In genomic region chr6:2744206-2744771, GRCh38 we compare ENCODE assay signal across 1 cellular context.
TF ChIP-seq lines count a peak whose summit lies in the region.

No MANE protein-coding gene starts in this region.

TF ChIP-seq in HepG2, 621 proteins besides CTCF, POLR2A, EP300 and RAD21 (continued from another document and continues in another):
- TF ChIP-seq, protein P1, sequence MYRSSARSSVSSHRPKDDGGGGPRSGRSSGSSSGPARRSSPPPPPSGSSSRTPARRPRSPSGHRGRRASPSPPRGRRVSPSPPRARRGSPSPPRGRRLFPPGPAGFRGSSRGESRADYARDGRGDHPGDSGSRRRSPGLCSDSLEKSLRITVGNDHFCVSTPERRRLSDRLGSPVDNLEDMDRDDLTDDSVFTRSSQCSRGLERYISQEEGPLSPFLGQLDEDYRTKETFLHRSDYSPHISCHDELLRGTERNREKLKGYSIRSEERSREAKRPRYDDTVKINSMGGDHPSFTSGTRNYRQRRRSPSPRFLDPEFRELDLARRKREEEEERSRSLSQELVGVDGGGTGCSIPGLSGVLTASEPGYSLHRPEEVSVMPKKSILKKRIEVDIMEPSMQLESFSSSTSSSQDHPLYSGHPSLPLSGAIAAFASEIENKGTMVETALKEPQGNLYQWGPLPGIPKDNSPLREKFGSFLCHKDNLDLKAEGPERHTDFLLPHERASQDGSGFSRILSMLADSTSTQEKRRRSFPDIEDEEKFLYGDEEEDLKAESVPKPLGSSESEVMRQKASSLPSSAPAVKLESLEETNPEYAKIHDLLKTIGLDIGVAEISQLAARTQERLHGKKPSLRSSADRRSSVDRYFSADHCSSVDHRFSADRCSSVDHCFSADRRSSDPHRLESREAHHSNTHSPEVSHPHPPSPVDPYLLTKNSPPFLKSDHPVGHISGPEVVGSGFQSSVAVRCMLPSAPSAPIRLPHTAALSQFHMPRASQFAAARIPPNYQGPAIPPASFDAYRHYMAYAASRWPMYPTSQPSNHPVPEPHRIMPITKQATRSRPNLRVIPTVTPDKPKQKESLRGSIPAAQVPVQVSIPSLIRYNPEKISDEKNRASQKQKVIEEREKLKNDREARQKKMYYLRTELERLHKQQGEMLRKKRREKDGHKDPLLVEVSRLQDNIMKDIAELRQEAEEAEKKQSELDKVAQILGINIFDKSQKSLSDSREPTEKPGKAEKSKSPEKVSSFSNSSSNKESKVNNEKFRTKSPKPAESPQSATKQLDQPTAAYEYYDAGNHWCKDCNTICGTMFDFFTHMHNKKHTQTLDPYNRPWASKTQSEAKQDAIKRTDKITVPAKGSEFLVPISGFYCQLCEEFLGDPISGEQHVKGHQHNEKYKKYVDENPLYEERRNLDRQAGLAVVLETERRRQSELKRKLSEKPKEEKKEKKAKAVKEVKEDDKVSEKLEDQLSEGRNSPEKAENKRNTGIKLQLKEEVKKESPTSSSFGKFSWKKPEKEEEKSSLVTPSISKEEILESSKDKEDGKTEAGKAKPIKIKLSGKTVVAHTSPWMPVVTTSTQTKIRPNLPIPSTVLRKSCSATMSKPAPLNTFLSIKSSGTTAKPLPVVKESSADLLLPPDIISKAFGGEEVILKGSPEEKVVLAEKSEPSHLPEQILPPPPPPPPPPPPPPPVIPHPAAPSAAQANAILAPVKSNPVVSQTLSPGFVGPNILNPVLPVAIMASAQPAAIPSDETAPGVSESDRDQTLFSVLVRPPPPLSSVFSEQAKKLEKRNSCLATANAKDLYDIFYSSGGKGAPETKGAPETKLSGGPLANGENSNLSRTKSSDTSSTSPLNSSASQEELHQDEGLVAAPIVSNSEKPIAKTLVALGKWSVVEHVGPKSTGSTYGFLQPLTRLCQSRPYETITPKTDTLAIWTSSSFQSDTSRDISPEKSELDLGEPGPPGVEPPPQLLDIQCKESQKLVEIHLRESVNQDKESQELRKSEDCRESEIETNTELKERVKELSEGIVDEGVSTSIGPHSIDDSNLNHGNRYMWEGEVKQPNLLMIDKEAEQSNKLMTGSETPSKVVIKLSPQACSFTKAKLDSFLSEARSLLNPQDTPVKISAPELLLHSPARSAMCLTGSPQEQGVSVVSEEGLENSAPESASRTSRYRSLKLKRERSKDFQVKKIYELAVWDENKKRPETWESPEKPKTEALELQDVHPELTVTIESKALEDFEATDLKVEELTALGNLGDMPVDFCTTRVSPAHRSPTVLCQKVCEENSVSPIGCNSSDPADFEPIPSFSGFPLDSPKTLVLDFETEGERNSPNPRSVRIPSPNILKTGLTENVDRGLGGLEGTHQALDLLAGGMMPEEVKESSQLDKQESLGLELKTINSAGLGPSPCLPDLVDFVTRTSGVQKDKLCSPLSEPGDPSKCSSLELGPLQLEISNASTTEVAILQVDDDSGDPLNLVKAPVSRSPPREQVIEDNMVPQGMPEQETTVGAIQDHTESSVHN (CRISPR knock-in tag; IDR thresholded peaks at IDR 0.05) = no peak
- TF ChIP-seq IKZF1 (IDR thresholded peaks at IDR 0.05) (no peak), MIXL1 (CRISPR knock-in tag; IDR thresholded peaks at IDR 0.05) (peak; percentile 66), STAG1 (CRISPR knock-in tag; IDR thresholded peaks at IDR 0.05) (peak; percentile 14; the same call in 1 of the 2 replicates), ZNF878 (CRISPR knock-in tag; IDR thresholded peaks at IDR 0.05) (no peak), ZNF274 (CRISPR knock-in tag; IDR thresholded peaks at IDR 0.05) (0 out of 2 replicates have a peak, but pooled peaks have one; percentile 38), SKI (IDR thresholded peaks at IDR 0.05; ENCODE audit: partially characterized antibody) (peak; percentile 19), SRY (CRISPR knock-in tag; IDR thresholded peaks at IDR 0.05) (no peak), MEIS2 (CRISPR knock-in tag; IDR thresholded peaks at IDR 0.05) (no peak), AHR (CRISPR knock-in tag; IDR thresholded peaks at IDR 0.05) (no peak), ZNF740 (CRISPR knock-in tag; IDR thresholded peaks at IDR 0.05) (no peak), NONO (IDR thresholded peaks at IDR 0.05) (no peak), NONO (CRISPR knock-in tag; conservative IDR thresholded peaks at IDR 0.05) (0 out of 2 replicates have a peak, but pooled peaks have one; percentile 35), NFE2L1 (CRISPR knock-in tag; IDR thresholded peaks at IDR 0.05; ENCODE audit: borderline replicate concordance) (no peak), ZNF501 (CRISPR knock-in tag; IDR thresholded peaks at IDR 0.05) (peak; percentile 26; the same call in 1 of the 2 replicates), HIC2 (CRISPR knock-in tag; IDR thresholded peaks at IDR 0.05; ENCODE audit: low read depth) (peak; percentile 58; the same call in 1 of the 2 replicates), ZNF234 (CRISPR knock-in tag; conservative IDR thresholded peaks at IDR 0.05) (no peak), ARID5B (CRISPR knock-in tag; IDR thresholded peaks at IDR 0.05) (peak; percentile 61), CENPT (CRISPR knock-in tag; IDR thresholded peaks at IDR 0.05; ENCODE audit: low read depth) (no peak), ZNF615 (CRISPR knock-in tag; IDR thresholded peaks at IDR 0.05; ENCODE audit: borderline replicate concordance) (no peak), ZNF343 (CRISPR knock-in tag; IDR thresholded peaks at IDR 0.05) (no peak), AHDC1 (CRISPR knock-in tag; IDR thresholded peaks at IDR 0.05; ENCODE audit: borderline replicate concordance) (peak; percentile 59; the same call in 1 of the 2 replicates), CREB1 (IDR thresholded peaks at IDR 0.05) (no peak), CREB1 (CRISPR knock-in tag; IDR thresholded peaks at IDR 0.05) (peak; percentile 26; the same call in 1 of the 2 replicates), ZNF790 (CRISPR knock-in tag; IDR thresholded peaks at IDR 0.05; ENCODE audit: borderline replicate concordance) (no peak), FOXA3 (CRISPR knock-in tag; IDR thresholded peaks at IDR 0.05) (0 out of 2 replicates have a peak, but pooled peaks have one; percentile 8), UBTF (CRISPR knock-in tag; IDR thresholded peaks at IDR 0.05) (0 out of 2 replicates have a peak, but pooled peaks have one; percentile 17), ELF3 (CRISPR knock-in tag; IDR thresholded peaks at IDR 0.05) (0 out of 2 replicates have a peak, but pooled peaks have one; percentile 13), ZNF468 (CRISPR knock-in tag; IDR thresholded peaks at IDR 0.05) (no peak), NCOA5 (CRISPR knock-in tag; IDR thresholded peaks at IDR 0.05) (no peak), HOXA9 (CRISPR knock-in tag; IDR thresholded peaks at IDR 0.05; ENCODE audit: borderline replicate concordance) (peak; percentile 78; the same call in 1 of the 2 replicates), MXI1 (IDR thresholded peaks at IDR 0.05; ENCODE audit: borderline replicate concordance, low read depth, low read length) (0 out of 3 replicates have a peak, but pooled peaks have one; percentile 35), CBX2 (IDR thresholded peaks at IDR 0.05; ENCODE audit: low read depth, low read length) (no peak), CBX2 (CRISPR knock-in tag; IDR thresholded peaks at IDR 0.05; ENCODE audit: low read depth) (no peak), SALL1 (CRISPR knock-in tag; IDR thresholded peaks at IDR 0.05) (peak; percentile 65), NFATC3 (CRISPR knock-in tag; IDR thresholded peaks at IDR 0.05) (no peak), ZNF746 (CRISPR knock-in tag; IDR thresholded peaks at IDR 0.05) (no peak)
- TF ChIP-seq, protein P2, sequence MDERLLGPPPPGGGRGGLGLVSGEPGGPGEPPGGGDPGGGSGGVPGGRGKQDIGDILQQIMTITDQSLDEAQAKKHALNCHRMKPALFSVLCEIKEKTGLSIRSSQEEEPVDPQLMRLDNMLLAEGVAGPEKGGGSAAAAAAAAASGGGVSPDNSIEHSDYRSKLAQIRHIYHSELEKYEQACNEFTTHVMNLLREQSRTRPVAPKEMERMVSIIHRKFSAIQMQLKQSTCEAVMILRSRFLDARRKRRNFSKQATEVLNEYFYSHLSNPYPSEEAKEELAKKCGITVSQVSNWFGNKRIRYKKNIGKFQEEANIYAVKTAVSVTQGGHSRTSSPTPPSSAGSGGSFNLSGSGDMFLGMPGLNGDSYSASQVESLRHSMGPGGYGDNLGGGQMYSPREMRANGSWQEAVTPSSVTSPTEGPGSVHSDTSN (CRISPR knock-in tag; IDR thresholded peaks at IDR 0.05) = no peak
